In genomic region chr10:87816163-87816841, GRCh38 we compare ENCODE assay signal across 10 cellular contexts. TPM values are rescaled to one million over a fixed set of nuclear protein-coding genes. Genes with fewer than 3 reads are reported as not detected.
DNase-seq lines count a peak whose midpoint lies in the region; ATAC-seq and TF ChIP-seq lines count a peak whose summit lies in the region.
"Had no signal": no experiment of that assay in that cellular context is flagged by ENCODE, and none has a peak within 500 bp of the region (broad histone marks: within the 10 kb centered on the region; RNA-seq: fewer than 3 reads in every experiment).

No MANE protein-coding gene starts in this region.

- peak; percentile 18 for DNase-seq in ACHN
- DNase-seq in T-helper 17 cell: no peak
- DNase-seq in GM13976 (ENCODE audit: low spot score): no peak
- no peak for DNase-seq in epidermal melanocyte (ENCODE audit: insufficient read length, low spot score)
- no peak for DNase-seq in stimulated activated CD4-positive, alpha-beta T cell treated with anti-CD3 and anti-CD28 coated beads, Interleukin-4, amount 100 ng/mL, for 4 hours
- DNase-seq: mucosa of descending colon, substantia nigra had no signal

- in situ Hi-C loops in ACHN (cut with HindIII; ENCODE audit: low pct_ligation_motif_present, low pct_unique_long_range_greater_than_20kb, low sequenced_read_pairs): no loop called here
- in situ Hi-C loops in GM13976 (cut with MboI; ENCODE audit: low sequenced_read_pairs, unreplicated experiment): no loop called here

- H3K36me3 ChIP-seq in iPS-18a (ENCODE audit: control insufficient read depth, low read depth, low read length): peaks cover 15% of the 10 kb centered on the region

- H3K27me3 Mint-ChIP-seq in T-helper 17 cell: no peaks in the 10 kb centered on the region

- peak overlapping the region; percentile 97 for H3K27ac Mint-ChIP-seq in T-helper 17 cell

- H3K9me3 ChIP-seq in T-helper 17 cell (ENCODE audit: control insufficient read depth, low read length, poor library complexity, severe bottlenecking) (no peaks in the 10 kb centered on the region), iPS-18a (ENCODE audit: control insufficient read depth, low read depth, low read length) (no peaks in the 10 kb centered on the region)
- H3K9me3 ChIP-seq: mucosa of descending colon had no signal

- peak overlapping the region; percentile 90 for H3K9ac ChIP-seq in iPS-18a (ENCODE audit: low read length)

- peaks cover 35% of the 10 kb centered on the region for H3K4me1 Mint-ChIP-seq in T-helper 17 cell

- H3K4me1 ChIP-seq in iPS-18a (ENCODE audit: control insufficient read depth, low read depth, low read length): peaks cover 16% of the 10 kb centered on the region

- ATAC-seq in T-helper 17 cell (no peak), GM19351 (IDR thresholded peaks at IDR 0.05; ENCODE audit: unreplicated experiment) (no peak)

- peaks cover 5% of the 10 kb centered on the region for H3K36me3 Mint-ChIP-seq in T-helper 17 cell (ENCODE audit: low read depth)

- H3K4me3 ChIP-seq in iPS-18a (ENCODE audit: low read length): peak overlapping the region; percentile 78
- H3K4me3 ChIP-seq: mucosa of descending colon had no signal

- H3K4me3 Mint-ChIP-seq in T-helper 17 cell: peak overlapping the region; percentile 97

- TF ChIP-seq CTCF in GM12872 (IDR thresholded peaks at IDR 0.05; ENCODE audit: insufficient read depth, low read depth, low read length): peak; percentile 16; the same call in 1 of the 3 replicates
- TF ChIP-seq CTCF in GM13976 (IDR thresholded peaks at IDR 0.05; ENCODE audit: borderline replicate concordance, control extremely low read depth, extremely low read depth, insufficient read depth, missing control alignments): no peak

- H3K27ac ChIP-seq in iPS-18a (ENCODE audit: low read length): no peak overlapping the region

- peaks cover 4% of the 10 kb centered on the region for H3K27me3 ChIP-seq in iPS-18a (ENCODE audit: control insufficient read depth, insufficient read depth, low read length)

RNA-seq across cellular contexts. Expression of gene ATAD1, which starts 1.7 kb away (rescaled TPM):
- 10 to 100 TPM; 25.1 to 32.2 TPM for total RNA-seq in T-helper 17 cell

RNA-seq across cellular contexts. Expression of gene KLLN, which starts 47.0 kb away (rescaled TPM):
- total RNA-seq in T-helper 17 cell: under 1 TPM; 0.21 to 0.55 TPM

RNA-seq across cellular contexts. Expression of gene PTEN, which starts 47.1 kb away (rescaled TPM):
- total RNA-seq in T-helper 17 cell: 10 to 100 TPM; 84.9 to 89.3 TPM
